ENCODE assay signal across 1 cellular context in genomic region chr6:137920331-137920730, GRCh38.
TF ChIP-seq lines count a peak whose summit lies in the region.

No MANE protein-coding gene starts in this region.

TF ChIP-seq in K562, 482 proteins besides CTCF, POLR2A, EP300 and RAD21 (continued from another document):
- TF ChIP-seq MGA (IDR thresholded peaks at IDR 0.05) = peak; percentile 44; the same call in 1 of the 2 replicates
- no peak for TF ChIP-seq POLR2H (tag; IDR thresholded peaks at IDR 0.05; ENCODE audit: low read depth)
- TF ChIP-seq RHOXF2B (CRISPR knock-in tag; conservative IDR thresholded peaks at IDR 0.05) = no peak
- no peak for TF ChIP-seq HCFC1 (IDR thresholded peaks at IDR 0.05; ENCODE audit: low read depth, low read length)
- TF ChIP-seq TCF3 (CRISPR knock-in tag; IDR thresholded peaks at IDR 0.05) = no peak
- no peak for TF ChIP-seq PRPF4 (IDR thresholded peaks at IDR 0.05; ENCODE audit: insufficient read depth, low read depth, low read length, poor library complexity, severe bottlenecking)
- TF ChIP-seq ZNF175 (CRISPR knock-in tag; IDR thresholded peaks at IDR 0.05; ENCODE audit: low read depth) = no peak
- TF ChIP-seq SP1 (CRISPR knock-in tag; IDR thresholded peaks at IDR 0.05) = no peak
- TF ChIP-seq PREB (CRISPR knock-in tag; IDR thresholded peaks at IDR 0.05) = no peak
- TF ChIP-seq TCF15 (CRISPR knock-in tag; IDR thresholded peaks at IDR 0.05) = no peak
- TF ChIP-seq POU5F1 (IDR thresholded peaks at IDR 0.05; ENCODE audit: borderline replicate concordance, low read depth, low read length, partially characterized antibody) = no peak
- TF ChIP-seq WHSC1 (IDR thresholded peaks at IDR 0.05; ENCODE audit: low read length) = no peak
- peak; percentile 5; the same call in 1 of the 2 replicates for TF ChIP-seq PYGO2 (tag; IDR thresholded peaks at IDR 0.05)
- no peak for TF ChIP-seq FOXO4 (CRISPR knock-in tag; IDR thresholded peaks at IDR 0.05)
TF ChIP-seq in K562: peak in this region for 12.
